ENCODE assay signal across 14 cellular contexts in the genomic region with DNA sequence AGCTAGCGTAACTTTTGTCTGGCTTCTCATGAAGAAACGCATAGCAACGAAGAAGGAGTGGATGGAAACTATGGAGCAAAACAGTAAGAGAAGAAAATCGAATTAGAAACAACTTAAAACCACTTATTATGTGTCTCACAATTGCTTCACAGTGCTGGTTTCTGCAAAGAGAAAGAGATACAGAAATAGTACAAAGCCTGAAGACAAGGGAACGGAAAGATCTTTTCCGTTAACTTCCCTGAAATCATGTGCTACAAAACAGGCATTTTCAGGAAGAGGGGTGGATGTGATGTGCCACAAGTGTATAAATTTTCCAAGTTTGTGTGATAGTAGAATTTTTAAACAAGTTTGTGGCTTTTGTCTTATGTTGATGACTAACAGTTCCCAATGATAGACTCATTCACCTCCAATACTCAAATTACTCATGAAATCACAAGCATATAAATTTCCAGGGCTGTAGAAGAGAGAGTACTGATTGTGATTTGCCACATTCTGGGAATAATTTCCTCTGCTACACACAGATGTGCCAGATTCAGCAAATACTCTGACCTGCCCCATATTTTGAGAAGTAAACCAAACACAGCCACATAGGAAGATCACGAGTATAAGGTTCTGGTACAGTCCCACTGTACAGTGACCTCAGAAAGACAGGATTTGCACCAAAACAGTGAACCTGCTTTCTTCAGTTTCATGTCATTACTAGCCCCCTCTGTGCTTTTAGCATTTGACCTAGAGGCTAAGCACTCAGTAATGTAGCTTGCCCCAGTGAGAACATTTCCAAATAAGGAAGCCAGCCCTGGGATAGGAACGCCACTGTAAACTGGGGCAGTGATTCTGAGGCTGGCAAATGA. TPM values are rescaled to one million over a fixed set of nuclear protein-coding genes. Genes with fewer than 3 reads are reported as not detected.
DNase-seq lines count a peak whose midpoint lies in the region; TF ChIP-seq lines count a peak whose summit lies in the region.
"Had no signal": no experiment of that assay in that cellular context is flagged by ENCODE, and none has a peak within 500 bp of the region (broad histone marks: within the 10 kb centered on the region; RNA-seq: fewer than 3 reads in every experiment).

No MANE protein-coding gene starts in this region.

- no peak overlapping the region for H3K4me2 ChIP-seq in MM.1S (ENCODE audit: low read depth, low read length)
- H3K4me2 ChIP-seq: SK-N-SH had no signal

- H2AFZ ChIP-seq in MM.1S (ENCODE audit: low read length) = no peak overlapping the region

- H3K27ac ChIP-seq in uterus = peak overlapping the region; percentile 4 to 25
- H3K27ac ChIP-seq in MM.1S (ENCODE audit: low read length) = no peak overlapping the region

- H3K4me1 ChIP-seq in uterus = no peaks in the 10 kb centered on the region
- H3K4me1 ChIP-seq in MM.1S (ENCODE audit: low read length) = no peaks in the 10 kb centered on the region

- H3K9me2 ChIP-seq in MM.1S (replicated peaks; ENCODE audit: insufficient read depth, low read length) = no peaks in the 10 kb centered on the region
- H3K9me2 ChIP-seq: SK-N-SH had no signal

- no peak overlapping the region for H3K4me3 ChIP-seq in epithelial cell of proximal tubule (ENCODE audit: low read depth, low read length)
- no peak overlapping the region for H3K4me3 ChIP-seq in uterus
- H3K4me3 ChIP-seq in MM.1S (ENCODE audit: low read length) = no peak overlapping the region

- H3K4me1 Mint-ChIP-seq in activated naive CD4-positive, alpha-beta T cell treated with anti-CD3 and anti-CD28 coated beads, Interleukin-2, amount 50 U/mL, for 24 hours = peaks cover 8% of the 10 kb centered on the region

- H3K27ac Mint-ChIP-seq in activated naive CD4-positive, alpha-beta T cell treated with anti-CD3 and anti-CD28 coated beads, Interleukin-2, amount 50 U/mL, for 24 hours = peak overlapping the region; percentile 85

- no peaks in the 10 kb centered on the region for H3K36me3 ChIP-seq in uterus
- H3K36me3 ChIP-seq in MM.1S (replicated peaks; ENCODE audit: insufficient read depth, low read length) = no peaks in the 10 kb centered on the region

- TF ChIP-seq POLR2A in uterus (IDR thresholded peaks at IDR 0.05) = no peak

- H4K20me1 ChIP-seq in MM.1S (ENCODE audit: insufficient read depth, low read length) = no peaks in the 10 kb centered on the region

- intact Hi-C loops in uterus (cut with DNase I; ENCODE audit: low total_unique reads) = no loop called here

- H3K27me3 ChIP-seq in uterus = no peaks in the 10 kb centered on the region
- H3K27me3 ChIP-seq in MM.1S (replicated peaks; ENCODE audit: insufficient read depth, low read length) = no peaks in the 10 kb centered on the region

- no peak overlapping the region for H3K4me3 Mint-ChIP-seq in activated naive CD4-positive, alpha-beta T cell treated with anti-CD3 and anti-CD28 coated beads, Interleukin-2, amount 50 U/mL, for 24 hours
- H3K4me3 Mint-ChIP-seq: neural crest cell had no signal

- H3K9me3 ChIP-seq in uterus = no peaks in the 10 kb centered on the region
- H3K9me3 ChIP-seq in MM.1S (replicated peaks; ENCODE audit: insufficient read depth, low read length) = no peaks in the 10 kb centered on the region
- H3K9me3 ChIP-seq: SK-N-SH had no signal

- peaks cover 4% of the 10 kb centered on the region for H3K27me3 Mint-ChIP-seq in activated naive CD4-positive, alpha-beta T cell treated with anti-CD3 and anti-CD28 coated beads, Interleukin-2, amount 50 U/mL, for 24 hours

- H3K36me3 Mint-ChIP-seq in activated naive CD4-positive, alpha-beta T cell treated with anti-CD3 and anti-CD28 coated beads, Interleukin-2, amount 50 U/mL, for 24 hours = no peaks in the 10 kb centered on the region

- H3K9me3 Mint-ChIP-seq in activated naive CD4-positive, alpha-beta T cell treated with anti-CD3 and anti-CD28 coated beads, Interleukin-2, amount 50 U/mL, for 24 hours = no peaks in the 10 kb centered on the region
- H3K9me3 Mint-ChIP-seq: neural crest cell had no signal

- H3F3A ChIP-seq in MM.1S (ENCODE audit: insufficient read depth, low read length) = no peaks in the 10 kb centered on the region

- no peaks in the 10 kb centered on the region for H3K79me2 ChIP-seq in MM.1S (ENCODE audit: low read length)

- no peak for DNase-seq in activated naive CD4-positive, alpha-beta T cell treated with Interleukin-2 at 50 U/mL for 16 hours
- peak; percentile 53 for DNase-seq in epithelial cell of proximal tubule (ENCODE audit: low read depth)
- peak; percentile 9 for DNase-seq in midbrain (lab: John Stamatoyannopoulos, UW)
- DNase-seq in uterus = no peak
- no peak for DNase-seq in DMS79 (lab: John Stamatoyannopoulos, UW)
- no peak for DNase-seq in MM.1S
- no peak for DNase-seq in NCI-H2196 treated with DMSO at 0.1 percent for 48 hours (lab: John Stamatoyannopoulos, UW; ENCODE audit: unreplicated experiment)
- DNase-seq: activated CD4-positive, alpha-beta T cell treated with anti-CD3 and anti-CD28 coated beads for 1 hour; DMS153; effector CD8-positive, alpha-beta T cell; NCI-H510A treated with DMSO at 0.1 percent for 48 hours had no signal

- TF ChIP-seq CTCF in epithelial cell of proximal tubule (conservative IDR thresholded peaks at IDR 0.05; ENCODE audit: low read depth, low read length) (no peak), uterus (IDR thresholded peaks at IDR 0.05) (no peak), MM.1S (IDR thresholded peaks at IDR 0.05; ENCODE audit: low read length) (no peak)

- no peak overlapping the region for H3K9ac ChIP-seq in MM.1S (ENCODE audit: low read length)
- H3K9ac ChIP-seq: SK-N-SH had no signal

RNA-seq across cellular contexts. Expression of a gene that starts 41.4 kb away (rescaled TPM):
- total RNA-seq in epithelial cell of proximal tubule (0.06 and 0.80 TPM in 2 replicates), uterus (10 to 100 TPM in 2 of 4 donors, 1 to 10 TPM in 1, not detected in 1; 5.4 to 19.5 (median 18.5) TPM)

Comparison
In these comparisons a context has a peak if more than half of its experiments do, and no peak if none do; other contexts are left out.
1. DNase-seq: peak in epithelial cell of proximal tubule (single experiment) and midbrain (single experiment); none in activated naive CD4-positive, alpha-beta T cell treated with Interleukin-2 at 50 U/mL for 16 hours (single experiment), uterus (0 of 2), DMS79 (single experiment), MM.1S (single experiment) and NCI-H2196 treated with DMSO at 0.1 percent for 48 hours (single experiment).